Comparison of ENCODE assay signal across 8 cellular contexts in the genomic region with DNA sequence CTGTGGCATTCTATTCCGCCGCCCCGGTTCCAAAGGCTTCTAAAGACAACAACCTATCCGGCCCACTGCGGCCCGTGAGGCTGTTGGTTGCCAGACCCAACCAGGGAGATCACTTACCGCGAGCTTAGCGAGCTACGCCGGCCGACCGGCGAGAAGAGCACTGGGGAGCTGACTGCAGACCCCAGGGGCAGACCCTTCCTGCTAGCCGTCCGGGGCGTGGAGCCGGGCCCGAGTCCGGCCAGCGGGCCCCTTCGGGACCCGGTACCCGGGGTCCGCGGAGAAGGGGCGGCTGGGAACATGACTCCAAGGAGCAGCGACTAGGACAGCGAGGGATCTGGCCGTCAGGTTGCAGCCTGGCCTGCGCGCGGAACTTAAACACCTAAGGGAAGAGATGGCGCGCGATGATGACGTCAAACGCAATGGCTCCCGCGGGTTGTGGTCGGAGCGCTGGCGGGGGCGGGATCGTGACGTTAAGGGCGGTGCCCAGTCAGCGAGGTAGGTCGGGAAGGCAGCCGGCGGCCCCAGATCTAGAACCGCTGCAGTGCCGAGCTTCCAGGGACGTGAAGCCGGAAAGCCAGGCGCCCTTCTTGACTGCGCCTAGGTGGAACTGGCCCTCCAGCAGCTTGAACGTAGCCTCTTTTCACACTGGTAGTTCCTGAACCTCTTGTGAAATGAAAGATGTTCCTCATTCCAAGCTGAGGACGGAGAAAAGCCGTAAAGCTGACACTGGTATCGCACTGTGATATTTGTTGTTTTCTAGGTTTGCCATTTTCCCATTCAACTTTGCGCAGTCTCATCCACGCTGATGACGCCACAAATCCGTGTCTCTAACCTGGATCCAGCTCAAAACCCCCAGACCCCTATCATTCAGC. TPM values are rescaled to one million over a fixed set of nuclear protein-coding genes. Genes with fewer than 3 reads are reported as not detected.
DNase-seq lines count a peak whose midpoint lies in the region; FAIRE-seq and TF ChIP-seq lines count a peak whose summit lies in the region.

A gene (minus strand): TSS at position 391 of the 872 bp plus-strand sequence. CDS start 92 bp downstream, at position 299.

- H3K9me3 Mint-ChIP-seq in activated naive CD4-positive, alpha-beta T cell treated with anti-CD3 and anti-CD28 coated beads for 36 hours, result no peaks in the 10 kb centered on the region

- H3K9me3 ChIP-seq in neutrophil, result no peaks in the 10 kb centered on the region

- intact Hi-C loops in activated naive CD4-positive, alpha-beta T cell treated with anti-CD3 and anti-CD28 coated beads for 36 hours (cut with micrococcal nuclease), result loop anchor here (1.0 to 10.0 kb wide), 6 partner anchors 51 to 807 kb away; a partner anchor contains a TSS

- CTCF ChIA-PET in activated naive CD4-positive, alpha-beta T cell treated with anti-CD3 and anti-CD28 coated beads for 36 hours (lab: Charles Lee), result interaction anchor here (1.0 to 1.7 kb wide), 7 partner anchors 28 to 844 kb away, joined by 3 to 7 read pairs (median 4); a partner anchor contains a TSS

- no peak for FAIRE-seq in frontal cortex (lab: Jason Lieb, UNC)

- peaks cover 25% of the 10 kb centered on the region for H3K4me1 Mint-ChIP-seq in activated naive CD4-positive, alpha-beta T cell treated with anti-CD3 and anti-CD28 coated beads for 36 hours (ENCODE audit: low read depth)

- peak within 1 kb of the TSS; percentile 91 for H3K27ac Mint-ChIP-seq in activated naive CD4-positive, alpha-beta T cell treated with anti-CD3 and anti-CD28 coated beads for 36 hours

- H3K27ac ChIP-seq in neutrophil (peak within 1 kb of the TSS; percentile 93), substantia nigra (ENCODE audit: low read depth, low read length, poor library complexity, severe bottlenecking) (peak within 1 kb of the TSS; percentile 76)

- H3K36me3 Mint-ChIP-seq in activated naive CD4-positive, alpha-beta T cell treated with anti-CD3 and anti-CD28 coated beads for 36 hours (ENCODE audit: low read depth), result peaks cover 12% of the 10 kb centered on the region

- TF ChIP-seq CTCF in HFF-Myc (IDR thresholded peaks at IDR 0.05; ENCODE audit: low read depth, low read length, missing control alignments) (no peak), neutrophil (IDR thresholded peaks at IDR 0.05) (peak; percentile 22)

- peak within 1 kb of the TSS; percentile 79 for H3K4me3 ChIP-seq in HFF-Myc (replicated peaks; ENCODE audit: low read depth, low read length)
- peak within 1 kb of the TSS; percentile 86 to 91 for H3K4me3 ChIP-seq in neutrophil (ENCODE audit: low read depth in 1 of 2, low read length in 1 of 2)

- peak within 1 kb of the TSS; percentile 91 for H3K4me3 Mint-ChIP-seq in activated naive CD4-positive, alpha-beta T cell treated with anti-CD3 and anti-CD28 coated beads for 36 hours

- H3K4me1 ChIP-seq in neutrophil (ENCODE audit: control insufficient read depth in 1 of 2, insufficient read depth in 1 of 2, low read depth in 1 of 2, low read length in 1 of 2), result peaks cover 17 to 23% of the 10 kb centered on the region in 2 experiments

- H3K36me3 ChIP-seq in neutrophil, result peaks cover 4% of the 10 kb centered on the region

- no peaks in the 10 kb centered on the region for H3K27me3 Mint-ChIP-seq in activated naive CD4-positive, alpha-beta T cell treated with anti-CD3 and anti-CD28 coated beads for 36 hours (ENCODE audit: low read depth)

- no peaks in the 10 kb centered on the region for H3K27me3 ChIP-seq in neutrophil

- peak; percentile 98 for DNase-seq in GM03348 (ENCODE audit: low spot score)
- peak; percentile 94 for DNase-seq in HFF-Myc (ENCODE audit: extremely low read depth, low read depth)
- peak; percentile 97 for DNase-seq in NAMALWA (ENCODE audit: low spot score)
- DNase-seq in SK-N-DZ (ENCODE audit: low spot score), result peak; percentile 96
- DNase-seq in activated naive CD4-positive, alpha-beta T cell treated with anti-CD3 and anti-CD28 coated beads for 36 hours, result peak; percentile 99
- DNase-seq in frontal cortex (ENCODE audit: low spot score in 2 of 2), result peak; percentile 84 to 92
- DNase-seq in substantia nigra (lab: John Stamatoyannopoulos, UW), result peak; percentile 62 to 99 (median 93)

RNA-seq across cellular contexts. Expression of the gene that starts here (rescaled TPM):
- polyA plus RNA-seq in SK-N-DZ (2014; cell fraction: cytosol; rRNA removed), result 46.8 and 52.2 TPM in 2 replicates
- polyA plus RNA-seq in SK-N-DZ (2014; cell fraction: nucleus; rRNA removed), result 61.4 and 70.6 TPM in 2 replicates
- 10 to 100 TPM; 53.9 to 57.2 TPM for total RNA-seq in activated naive CD4-positive, alpha-beta T cell treated with anti-CD3 and anti-CD28 coated beads for 36 hours
- total RNA-seq in frontal cortex, result 65.6 TPM

Comparison
In these comparisons a context has a peak if more than half of its experiments do, and no peak if none do; other contexts are left out.
1. Peak in every context shown above with its lines: DNase-seq, H3K4me3 ChIP-seq and H3K27ac ChIP-seq.